In the genomic region with DNA sequence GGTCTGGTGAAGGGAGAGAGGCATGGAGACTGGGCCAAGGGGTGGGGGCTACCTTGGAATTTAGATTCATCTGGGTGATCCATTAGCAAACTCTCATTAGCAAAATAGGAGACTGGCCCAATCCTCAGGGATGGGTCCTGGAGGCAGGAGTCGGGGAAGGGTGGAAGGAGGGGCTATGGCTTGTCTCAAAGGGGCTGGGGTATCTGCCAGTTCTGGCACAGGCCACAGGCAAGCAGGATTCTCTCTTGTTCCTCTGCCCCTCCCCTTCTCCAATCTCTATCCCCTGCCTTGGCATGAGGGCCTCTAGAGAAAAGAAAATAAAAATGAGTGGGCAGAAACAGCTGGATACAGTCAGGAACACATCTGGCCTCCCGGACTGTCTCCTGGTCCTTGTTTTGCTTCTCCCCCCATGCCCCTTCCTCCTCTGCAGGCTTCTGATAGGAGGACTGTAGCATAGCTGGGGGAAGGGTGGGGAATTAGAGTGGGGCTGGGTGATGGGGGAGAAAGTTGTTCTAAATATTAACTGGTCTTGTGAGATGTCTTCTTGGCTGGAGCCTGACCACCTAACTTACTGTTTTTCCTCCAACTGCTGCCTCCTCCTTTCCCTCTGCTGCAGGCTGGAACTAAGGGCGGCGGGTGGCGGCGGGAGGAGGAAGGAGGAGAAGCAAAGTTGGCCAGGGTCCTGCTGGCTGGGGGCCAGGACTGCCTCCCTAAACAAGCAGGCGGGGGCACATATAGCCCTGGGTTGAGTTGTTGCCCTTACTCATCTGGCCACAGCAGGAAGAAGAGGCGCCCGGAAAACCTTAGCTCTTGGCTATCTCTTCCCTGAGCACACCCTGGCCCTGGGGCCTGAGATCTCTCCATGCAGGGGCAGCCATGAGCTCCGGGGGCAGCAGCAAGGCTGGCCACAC, we compare ENCODE assay signal across 10 cellular contexts. TPM values are rescaled to one million over a fixed set of nuclear protein-coding genes. Genes with fewer than 3 reads are reported as not detected.
DNase-seq lines count a peak whose midpoint lies in the region; ATAC-seq, FAIRE-seq and TF ChIP-seq lines count a peak whose summit lies in the region.
"Had no signal": no experiment of that assay in that cellular context is flagged by ENCODE, and none has a peak within 500 bp of the region (broad histone marks: within the 10 kb centered on the region; RNA-seq: fewer than 3 reads in every experiment).

No MANE protein-coding gene starts in this region.

- H3K4me3 ChIP-seq in right lobe of liver (no peak overlapping the region), HepG2 (replicated peaks in 1 of 3; ENCODE audit: insufficient read depth in 1 of 3, low read depth in 2 of 3, low read length in 3 of 3) (no peak overlapping the region), cardiac fibroblast (replicated peaks in 1 of 2; ENCODE audit: low read depth in 2 of 2, low read length in 2 of 2) (peak overlapping the region in 1 of 2 donors; percentile 13), lower lobe of right lung (peak overlapping the region; percentile 42), aorta (ENCODE audit: low read length in 2 of 2) (no peak overlapping the region)

- ATAC-seq in right lobe of liver (peak; percentile 53 to 67 (median 64)), HepG2 (no peak), lower lobe of right lung (peak; percentile 54 to 83), aorta (ENCODE audit: low FRiP score) (peak; percentile 77), GM21423 (IDR thresholded peaks at IDR 0.05; ENCODE audit: unreplicated experiment) (no peak), GM18873 (IDR thresholded peaks at IDR 0.05; ENCODE audit: low FRiP score, unreplicated experiment) (no peak)
- ATAC-seq in activated CD8-positive, alpha-beta T cell treated with anti-CD3 and anti-CD28 coated beads for 36 hours = no peak

- no peaks in the 10 kb centered on the region for H3K27me3 Mint-ChIP-seq in activated CD8-positive, alpha-beta T cell treated with anti-CD3 and anti-CD28 coated beads for 36 hours
- H3K27me3 Mint-ChIP-seq: CD4-positive, CD25-positive, alpha-beta regulatory T cell had no signal

- H3K36me3 Mint-ChIP-seq in activated CD8-positive, alpha-beta T cell treated with anti-CD3 and anti-CD28 coated beads for 36 hours (ENCODE audit: low read depth) = no peaks in the 10 kb centered on the region
- H3K36me3 Mint-ChIP-seq: CD4-positive, CD25-positive, alpha-beta regulatory T cell had no signal

- FAIRE-seq in HepG2 (lab: Jason Lieb, UNC) = no peak

- in situ Hi-C loops in HepG2 (cut with HindIII; ENCODE audit: extremely low pct_ligation_motif_present, low pct_unique_long_range_greater_than_20kb) = loop anchor here (10.0 to 25.0 kb wide), 2 partner anchors 397 to 1149 kb away; no protein-coding TSS in a partner anchor

- H3K4me2 ChIP-seq in HepG2 (ENCODE audit: low read depth, low read length) = no peak overlapping the region

- H3K79me2 ChIP-seq in HepG2 (ENCODE audit: insufficient read depth, low read length) = no peaks in the 10 kb centered on the region

- H3K4me3 Mint-ChIP-seq in activated CD8-positive, alpha-beta T cell treated with anti-CD3 and anti-CD28 coated beads for 36 hours = no peak overlapping the region
- H3K4me3 Mint-ChIP-seq: CD4-positive, CD25-positive, alpha-beta regulatory T cell had no signal

- no peak overlapping the region for H2AFZ ChIP-seq in HepG2 (ENCODE audit: low read length)

- DNase-seq in right lobe of liver (peak; percentile 60 to 65 (median 62)), HepG2 (ENCODE audit: low spot score) (no peak), cardiac fibroblast (ENCODE audit: low read depth in 2 of 2) (peak; percentile 78 to 86), lower lobe of right lung (peak; percentile 75), aorta (peak; percentile 90 to 92)
- no peak for DNase-seq in activated CD8-positive, alpha-beta T cell treated with anti-CD3 and anti-CD28 coated beads for 36 hours
- DNase-seq: activated CD4-positive, alpha-beta T cell treated with anti-CD3 and anti-CD28 coated beads for 48 hours; CD4-positive, CD25-positive, alpha-beta regulatory T cell had no signal

- H3K4me1 Mint-ChIP-seq in activated CD8-positive, alpha-beta T cell treated with anti-CD3 and anti-CD28 coated beads for 36 hours (ENCODE audit: low read depth) = no peaks in the 10 kb centered on the region
- H3K4me1 Mint-ChIP-seq: CD4-positive, CD25-positive, alpha-beta regulatory T cell had no signal

- intact Hi-C loops in right lobe of liver (cut with DNase I) (loop anchor here (10.0 kb wide), 1 partner anchor 397 kb away; no protein-coding TSS in a partner anchor), HepG2 (cut with micrococcal nuclease; ENCODE audit: unreplicated experiment) (no loop called here), lower lobe of right lung (cut with DNase I) (no loop called here), aorta (cut with DNase I) (no loop called here)
- intact Hi-C loops in activated CD8-positive, alpha-beta T cell treated with anti-CD3 and anti-CD28 coated beads for 36 hours (cut with micrococcal nuclease) = no loop called here

- H3K9me3 ChIP-seq in right lobe of liver = no peaks in the 10 kb centered on the region
- H3K9me3 ChIP-seq in HepG2 (ENCODE audit: low read length) = no peaks in the 10 kb centered on the region
- H3K9me3 ChIP-seq in lower lobe of right lung = no peaks in the 10 kb centered on the region
- no peaks in the 10 kb centered on the region for H3K9me3 ChIP-seq in aorta (ENCODE audit: control insufficient read depth, low read length)

- 16% methylated on average over 5 of the region's 10 CpGs for WGBS in right lobe of liver (ENCODE audit: insufficient coverage, low coverage, low lambda C conversion rate, missing lambda C conversion rate)
- 30% methylated on average over 2 of the region's 10 CpGs for WGBS in HepG2 (ENCODE audit: low lambda C conversion rate)
- 9 to 26% methylated on average over 6 to 10 of the region's 10 CpGs for WGBS in aorta, 2 donors

- H3K4me1 ChIP-seq in right lobe of liver (no peaks in the 10 kb centered on the region), HepG2 (ENCODE audit: insufficient read depth, low read length) (no peaks in the 10 kb centered on the region), lower lobe of right lung (peaks cover 4% of the 10 kb centered on the region), aorta (ENCODE audit: control insufficient read depth in 1 of 2, insufficient read depth in 2 of 2, low read length in 2 of 2) (no peaks in the 10 kb centered on the region)

- no peak overlapping the region for H3K27ac Mint-ChIP-seq in activated CD8-positive, alpha-beta T cell treated with anti-CD3 and anti-CD28 coated beads for 36 hours
- H3K27ac Mint-ChIP-seq: CD4-positive, CD25-positive, alpha-beta regulatory T cell had no signal

- TF ChIP-seq POLR2A in right lobe of liver (IDR thresholded peaks at IDR 0.05) (no peak), HepG2 (IDR thresholded peaks at IDR 0.05; ENCODE audit: insufficient read depth in 1 of 2, low read depth in 2 of 2, low read length in 2 of 2) (no peak)

- no peak for TF ChIP-seq RAD21 in HepG2 (CRISPR knock-in tag; IDR thresholded peaks at IDR 0.05)

- TF ChIP-seq CTCF in right lobe of liver (IDR thresholded peaks at IDR 0.05) (no peak), HepG2 (CRISPR knock-in tag; IDR thresholded peaks at IDR 0.05) (no peak), cardiac fibroblast (IDR thresholded peaks at IDR 0.05; ENCODE audit: low read depth, low read length) (no peak), lower lobe of right lung (IDR thresholded peaks at IDR 0.05) (no peak)
- no peak for TF ChIP-seq CTCF in activated CD8-positive, alpha-beta T cell treated with anti-CD3 and anti-CD28 coated beads for 36 hours (IDR thresholded peaks at IDR 0.05)

- H3K36me3 ChIP-seq in right lobe of liver (no peaks in the 10 kb centered on the region), HepG2 (replicated peaks in 1 of 2; ENCODE audit: control insufficient read depth in 1 of 2, insufficient read depth in 2 of 2, low read length in 2 of 2) (no peaks in the 10 kb centered on the region), lower lobe of right lung (no peaks in the 10 kb centered on the region), aorta (ENCODE audit: control insufficient read depth in 1 of 2, insufficient read depth in 2 of 2, low read length in 1 of 2) (no peaks in the 10 kb centered on the region)

- POLR2A ChIA-PET in HepG2 (lab: Yijun Ruan, JAX) = no interaction called here
- POLR2A ChIA-PET in activated CD8-positive, alpha-beta T cell treated with anti-CD3 and anti-CD28 coated beads for 36 hours (lab: Charles Lee) = no interaction called here

- H3K27me3 ChIP-seq in right lobe of liver (no peaks in the 10 kb centered on the region), HepG2 (ENCODE audit: control insufficient read depth in 1 of 2, insufficient read depth in 2 of 2, low read length in 2 of 2) (no peaks in the 10 kb centered on the region), lower lobe of right lung (ENCODE audit: low read depth) (no peaks in the 10 kb centered on the region), aorta (ENCODE audit: control insufficient read depth in 1 of 2, insufficient read depth in 2 of 2, low read length in 1 of 2) (no peaks in the 10 kb centered on the region)

- no peak overlapping the region for H3K27ac ChIP-seq in right lobe of liver
- no peak overlapping the region for H3K27ac ChIP-seq in HepG2 (ENCODE audit: extremely low read length, insufficient read depth, low read length)
- peak overlapping the region; percentile 58 for H3K27ac ChIP-seq in lower lobe of right lung
- H3K27ac ChIP-seq in aorta (ENCODE audit: low read depth in 1 of 2, low read length in 2 of 2) = no peak overlapping the region

- no peak overlapping the region for H3K9ac ChIP-seq in HepG2 (ENCODE audit: insufficient read depth, low read depth, low read length)

- H3K9me3 Mint-ChIP-seq in activated CD8-positive, alpha-beta T cell treated with anti-CD3 and anti-CD28 coated beads for 36 hours = no peaks in the 10 kb centered on the region
- H3K9me3 Mint-ChIP-seq: CD4-positive, CD25-positive, alpha-beta regulatory T cell had no signal

- BruUV-seq in HepG2 (replicated peaks; lab: Mats Ljungman, UMichigan) = no TSS peak

- no peaks in the 10 kb centered on the region for H4K20me1 ChIP-seq in HepG2 (ENCODE audit: insufficient read depth, low read length)

- CTCF ChIA-PET in HepG2 (lab: Yijun Ruan, JAX; ENCODE audit: low intra/inter-chr PET ratio, low total read pairs) = no interaction called here
- CTCF ChIA-PET in activated CD8-positive, alpha-beta T cell treated with anti-CD3 and anti-CD28 coated beads for 36 hours (lab: Charles Lee) = interaction anchor here (1.1 kb wide), 1 partner anchor 85 kb away, joined by 4 read pairs; no protein-coding TSS in a partner anchor

- TF ChIP-seq EP300 in HepG2 (IDR thresholded peaks at IDR 0.05; ENCODE audit: low read depth in 2 of 2, low read length in 2 of 2) = no peak
- no peak for TF ChIP-seq EP300 in HepG2 (CRISPR knock-in tag; IDR thresholded peaks at IDR 0.05; ENCODE audit: borderline replicate concordance)

RNA-seq across cellular contexts. Expression of a gene that starts 53.3 kb away (rescaled TPM):
- total RNA-seq in right lobe of liver = 10 to 100 TPM; 11.3 to 17.4 (median 14.8) TPM
- total RNA-seq in HepG2 (2016; rRNA removed; fragmentation: Illumina TruSeq; extraction: Trizol) = 33.3 and 45.0 TPM in 2 replicates
- total RNA-seq in HepG2 (2016; cell fraction: cytosol; rRNA removed; fragmentation: Illumina TruSeq; extraction: Trizol; ENCODE audit: low read depth) = 6.0 and 7.8 TPM in 2 replicates
- total RNA-seq in HepG2 (2016; cell fraction: insoluble cytoplasmic fraction; rRNA removed; fragmentation: Illumina TruSeq; extraction: Trizol) = 33.7 and 42.6 TPM in 2 replicates
- total RNA-seq in HepG2 (2016; cell fraction: membrane; rRNA removed; fragmentation: Illumina TruSeq; extraction: Trizol) = 9.9 and 11.3 TPM in 2 replicates
- 18.2 and 20.5 TPM in 2 replicates for total RNA-seq in HepG2 (2016; cell fraction: nucleus; rRNA removed; fragmentation: Illumina TruSeq; extraction: Trizol)
- polyA plus RNA-seq in HepG2 (2011; rRNA removed) = 18.1 TPM in 2 replicates
- polyA plus RNA-seq in HepG2 (2011; cell fraction: cytosol; rRNA removed) = 15.2 and 16.3 TPM in 2 replicates
- polyA plus RNA-seq in HepG2 (2011; cell fraction: nucleus; rRNA removed) = 27.4 and 30.1 TPM in 2 replicates
- 15.7 and 18.5 TPM in 2 replicates for polyA plus RNA-seq in HepG2 (2012)
- 5.6 and 6.7 TPM in 2 replicates for polyA plus RNA-seq in HepG2 (2016; cell fraction: cytosol; fragmentation: Illumina TruSeq; extraction: Trizol; ENCODE audit: low read depth)
- polyA plus RNA-seq in HepG2 (2016; cell fraction: insoluble cytoplasmic fraction; fragmentation: Illumina TruSeq; extraction: Trizol; ENCODE audit: low read depth) = 42.3 and 45.2 TPM in 2 replicates
- polyA plus RNA-seq in HepG2 (2016; cell fraction: membrane; fragmentation: Illumina TruSeq; extraction: Trizol; ENCODE audit: low read depth) = 7.4 and 7.9 TPM in 2 replicates
- polyA plus RNA-seq in HepG2 (2016; cell fraction: nucleus; fragmentation: Illumina TruSeq; extraction: Trizol; ENCODE audit: insufficient read depth, low read depth) = 24.9 and 29.4 TPM in 2 replicates
- 17.1 and 79.5 TPM in 2 replicates for polyA minus RNA-seq in HepG2 (2011; rRNA and poly(A)+ RNA removed; ENCODE audit: low replicate concordance)
- 6.4 and 6.8 TPM in 2 replicates for polyA minus RNA-seq in HepG2 (2011; cell fraction: cytosol; rRNA and poly(A)+ RNA removed)
- 12.9 and 13.9 TPM in 2 replicates for polyA minus RNA-seq in HepG2 (2011; cell fraction: nucleus; rRNA and poly(A)+ RNA removed)
- 25.7 TPM for total RNA-seq in lower lobe of right lung
- 10 to 100 TPM; 23.9 to 24.4 TPM for total RNA-seq in aorta
- polyA plus RNA-seq in aorta = 10 to 100 TPM; 25.5 to 49.8 TPM
- total RNA-seq in activated CD8-positive, alpha-beta T cell treated with anti-CD3 and anti-CD28 coated beads for 36 hours = 10 to 100 TPM; 68.4 to 70.3 TPM

Comparison
In these comparisons a context has a peak if more than half of its experiments do, and no peak if none do; other contexts are left out.
1. ATAC-seq: peak in right lobe of liver (4 of 4), lower lobe of right lung (2 of 2) and aorta (single experiment); none in HepG2 (single experiment), activated CD8-positive, alpha-beta T cell treated with anti-CD3 and anti-CD28 coated beads for 36 hours (single experiment), GM21423 (single experiment) and GM18873 (single experiment).
2. DNase-seq: peak in right lobe of liver (3 of 3), cardiac fibroblast (2 of 2), lower lobe of right lung (single experiment) and aorta (2 of 2); none in HepG2 (single experiment) and activated CD8-positive, alpha-beta T cell treated with anti-CD3 and anti-CD28 coated beads for 36 hours (single experiment).
3. intact Hi-C loops: an anchor here in right lobe of liver (10.0 kb wide); none called in HepG2, lower lobe of right lung, aorta and activated CD8-positive, alpha-beta T cell treated with anti-CD3 and anti-CD28 coated beads for 36 hours.